Comparison of ENCODE assay signal across 8 cellular contexts in genomic region chr19:41859213-41859617, GRCh38. TPM values are rescaled to one million over a fixed set of nuclear protein-coding genes. Genes with fewer than 3 reads are reported as not detected.
DNase-seq lines count a peak whose midpoint lies in the region.

No MANE protein-coding gene starts in this region.

- peak overlapping the region; percentile 98 for H3K27ac Mint-ChIP-seq in activated CD4-positive, alpha-beta T cell treated with anti-CD3 and anti-CD28 coated beads, Interleukin-2, amount 10 ng/mL, durations not matched to agents 24 days and 14 days
- H3K27ac Mint-ChIP-seq in activated naive CD8-positive, alpha-beta T cell = peak overlapping the region; percentile 100

- no peak for DNase-seq in activated CD4-positive, alpha-beta T cell treated with anti-CD3 and anti-CD28 coated beads, Interleukin-2, amount 10 ng/mL, durations not matched to agents 24 days and 14 days
- DNase-seq in activated CD4-positive, alpha-beta T cell treated with anti-CD3 and anti-CD28 coated beads for 4 hours = no peak
- DNase-seq in ecto neural progenitor cell (ENCODE audit: low spot score) (no peak), CD1c-positive myeloid dendritic cell (ENCODE audit: extremely low spot score) (no peak), NCI-H2196 treated with DMSO at 0.1 percent for 48 hours (lab: John Stamatoyannopoulos, UW; ENCODE audit: unreplicated experiment) (no peak)

- intact Hi-C loops in activated CD4-positive, alpha-beta T cell treated with anti-CD3 and anti-CD28 coated beads, Interleukin-2, amount 10 ng/mL, durations not matched to agents 24 days and 14 days (cut with micrococcal nuclease) = no loop called here

- peak overlapping the region; percentile 89 for H3K4me3 Mint-ChIP-seq in activated CD4-positive, alpha-beta T cell treated with anti-CD3 and anti-CD28 coated beads, Interleukin-2, amount 10 ng/mL, durations not matched to agents 24 days and 14 days
- H3K4me3 Mint-ChIP-seq in activated naive CD8-positive, alpha-beta T cell = peak overlapping the region; percentile 95

- peaks cover 39% of the 10 kb centered on the region for H3K36me3 Mint-ChIP-seq in activated CD4-positive, alpha-beta T cell treated with anti-CD3 and anti-CD28 coated beads, Interleukin-2, amount 10 ng/mL, durations not matched to agents 24 days and 14 days (ENCODE audit: low read depth)
- H3K36me3 Mint-ChIP-seq in activated naive CD8-positive, alpha-beta T cell = peaks cover 23% of the 10 kb centered on the region

- peaks cover 14% of the 10 kb centered on the region for H3K27me3 Mint-ChIP-seq in activated CD4-positive, alpha-beta T cell treated with anti-CD3 and anti-CD28 coated beads, Interleukin-2, amount 10 ng/mL, durations not matched to agents 24 days and 14 days
- H3K27me3 Mint-ChIP-seq in activated naive CD8-positive, alpha-beta T cell = no peaks in the 10 kb centered on the region

- H3K27me3 ChIP-seq in layer of hippocampus (ENCODE audit: control insufficient read depth, insufficient read depth, low read length) = no peaks in the 10 kb centered on the region

- H3K4me1 Mint-ChIP-seq in activated CD4-positive, alpha-beta T cell treated with anti-CD3 and anti-CD28 coated beads, Interleukin-2, amount 10 ng/mL, durations not matched to agents 24 days and 14 days = peaks cover 38% of the 10 kb centered on the region
- H3K4me1 Mint-ChIP-seq in activated naive CD8-positive, alpha-beta T cell (ENCODE audit: low read depth) = peaks cover 33% of the 10 kb centered on the region

- peak overlapping the region; percentile 98 for H3K27ac ChIP-seq in layer of hippocampus (ENCODE audit: low read depth, low read length)
- H3K27ac ChIP-seq in temporal lobe (ENCODE audit: low read depth, low read length) = peak overlapping the region; percentile 98

- H3K9me3 Mint-ChIP-seq in activated CD4-positive, alpha-beta T cell treated with anti-CD3 and anti-CD28 coated beads, Interleukin-2, amount 10 ng/mL, durations not matched to agents 24 days and 14 days = no peaks in the 10 kb centered on the region
- no peaks in the 10 kb centered on the region for H3K9me3 Mint-ChIP-seq in activated naive CD8-positive, alpha-beta T cell (ENCODE audit: low read depth)

RNA-seq across cellular contexts. Expression of gene RPS19, which starts 0.8 kb away (rescaled TPM):
- total RNA-seq in activated CD4-positive, alpha-beta T cell treated with anti-CD3 and anti-CD28 coated beads, Interleukin-2, amount 10 ng/mL, durations not matched to agents 24 days and 14 days = 2,909 and 2,931 TPM in 2 replicates
- total RNA-seq in temporal lobe = 776 TPM

RNA-seq across cellular contexts. Expression of gene DMRTC2, which starts 14.4 kb away (rescaled TPM):
- total RNA-seq in activated CD4-positive, alpha-beta T cell treated with anti-CD3 and anti-CD28 coated beads, Interleukin-2, amount 10 ng/mL, durations not matched to agents 24 days and 14 days = not detected in 2 replicates
- total RNA-seq in temporal lobe = not detected

RNA-seq across cellular contexts. Expression of gene LYPD4, which starts 14.7 kb away (rescaled TPM):
- not detected in 2 replicates for total RNA-seq in activated CD4-positive, alpha-beta T cell treated with anti-CD3 and anti-CD28 coated beads, Interleukin-2, amount 10 ng/mL, durations not matched to agents 24 days and 14 days
- total RNA-seq in temporal lobe = not detected

RNA-seq across cellular contexts. Expression of gene CD79A, which starts 17.9 kb away (rescaled TPM):
- 2.6 and 2.7 TPM in 2 replicates for total RNA-seq in activated CD4-positive, alpha-beta T cell treated with anti-CD3 and anti-CD28 coated beads, Interleukin-2, amount 10 ng/mL, durations not matched to agents 24 days and 14 days
- total RNA-seq in temporal lobe = not detected

RNA-seq across cellular contexts. Expression of gene ARHGEF1, which starts 23.8 kb away (rescaled TPM):
- total RNA-seq in activated CD4-positive, alpha-beta T cell treated with anti-CD3 and anti-CD28 coated beads, Interleukin-2, amount 10 ng/mL, durations not matched to agents 24 days and 14 days = 365 and 378 TPM in 2 replicates
- total RNA-seq in temporal lobe = 12.5 TPM
